1 cellular context compared by ENCODE assay signal in the genomic region with DNA sequence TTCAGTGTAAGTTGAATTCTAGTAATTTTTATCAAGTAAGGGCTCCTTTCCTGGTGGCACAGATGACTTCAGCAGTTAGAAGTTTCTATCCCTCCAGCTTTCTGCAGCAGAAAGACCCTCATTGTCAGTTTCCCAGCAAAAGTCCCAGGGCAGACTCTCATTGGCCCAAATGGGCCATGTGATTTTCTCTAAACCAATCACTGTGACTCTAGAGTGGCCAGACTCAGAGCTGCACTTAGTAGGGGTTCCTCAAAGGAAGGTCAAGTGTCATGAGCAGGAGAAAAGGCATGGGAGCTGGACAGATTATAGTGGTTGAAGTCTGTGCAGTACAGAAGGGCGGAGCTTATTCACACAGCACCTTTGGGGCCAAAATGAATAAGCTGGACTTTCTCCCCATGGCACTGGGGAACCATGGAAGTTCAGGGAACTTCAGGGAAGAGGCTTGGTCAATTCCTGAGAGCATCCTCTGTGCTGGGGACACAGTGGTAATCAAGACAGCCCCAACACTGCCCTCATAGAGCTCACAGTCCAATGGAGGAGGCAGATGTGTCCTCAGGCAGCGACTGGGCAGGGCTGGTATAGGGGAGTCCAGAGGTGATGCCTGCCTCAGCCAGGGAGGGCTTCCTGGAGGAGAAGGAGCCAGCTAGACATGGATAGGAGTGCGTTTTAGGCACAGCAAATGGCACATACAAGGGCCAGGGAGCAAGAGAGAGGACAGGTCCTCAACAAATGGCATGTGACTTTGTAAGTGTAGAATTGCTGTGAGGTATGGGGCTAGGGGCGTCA.
TF ChIP-seq lines count a peak whose summit lies in the region.

No MANE protein-coding gene starts in this region.

TF ChIP-seq in liver, 16 proteins besides CTCF, POLR2A, EP300 and RAD21 (continued from another document):
- TF ChIP-seq, protein P1, sequence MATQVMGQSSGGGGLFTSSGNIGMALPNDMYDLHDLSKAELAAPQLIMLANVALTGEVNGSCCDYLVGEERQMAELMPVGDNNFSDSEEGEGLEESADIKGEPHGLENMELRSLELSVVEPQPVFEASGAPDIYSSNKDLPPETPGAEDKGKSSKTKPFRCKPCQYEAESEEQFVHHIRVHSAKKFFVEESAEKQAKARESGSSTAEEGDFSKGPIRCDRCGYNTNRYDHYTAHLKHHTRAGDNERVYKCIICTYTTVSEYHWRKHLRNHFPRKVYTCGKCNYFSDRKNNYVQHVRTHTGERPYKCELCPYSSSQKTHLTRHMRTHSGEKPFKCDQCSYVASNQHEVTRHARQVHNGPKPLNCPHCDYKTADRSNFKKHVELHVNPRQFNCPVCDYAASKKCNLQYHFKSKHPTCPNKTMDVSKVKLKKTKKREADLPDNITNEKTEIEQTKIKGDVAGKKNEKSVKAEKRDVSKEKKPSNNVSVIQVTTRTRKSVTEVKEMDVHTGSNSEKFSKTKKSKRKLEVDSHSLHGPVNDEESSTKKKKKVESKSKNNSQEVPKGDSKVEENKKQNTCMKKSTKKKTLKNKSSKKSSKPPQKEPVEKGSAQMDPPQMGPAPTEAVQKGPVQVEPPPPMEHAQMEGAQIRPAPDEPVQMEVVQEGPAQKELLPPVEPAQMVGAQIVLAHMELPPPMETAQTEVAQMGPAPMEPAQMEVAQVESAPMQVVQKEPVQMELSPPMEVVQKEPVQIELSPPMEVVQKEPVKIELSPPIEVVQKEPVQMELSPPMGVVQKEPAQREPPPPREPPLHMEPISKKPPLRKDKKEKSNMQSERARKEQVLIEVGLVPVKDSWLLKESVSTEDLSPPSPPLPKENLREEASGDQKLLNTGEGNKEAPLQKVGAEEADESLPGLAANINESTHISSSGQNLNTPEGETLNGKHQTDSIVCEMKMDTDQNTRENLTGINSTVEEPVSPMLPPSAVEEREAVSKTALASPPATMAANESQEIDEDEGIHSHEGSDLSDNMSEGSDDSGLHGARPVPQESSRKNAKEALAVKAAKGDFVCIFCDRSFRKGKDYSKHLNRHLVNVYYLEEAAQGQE (IDR thresholded peaks at IDR 0.05) = no peak
- no peak for TF ChIP-seq FOXA2 (IDR thresholded peaks at IDR 0.05)
